26 cellular contexts compared by ENCODE assay signal in genomic region chr3:146128939-146129338, GRCh38. TPM values are rescaled to one million over a fixed set of nuclear protein-coding genes. Genes with fewer than 3 reads are reported as not detected.
"Had no signal": no experiment of that assay in that cellular context is flagged by ENCODE, and none has a peak within 500 bp of the region (broad histone marks: within the 10 kb centered on the region; RNA-seq: fewer than 3 reads in every experiment).

No MANE protein-coding gene starts in this region.

- H3K27ac ChIP-seq: colonic mucosa, esophagus squamous epithelium, neural progenitor cell, thyroid gland, VCaP had no signal

- H3K4me2 ChIP-seq: neural progenitor cell had no signal

- H2AFZ ChIP-seq: neural progenitor cell had no signal

- H3K9me3 Mint-ChIP-seq: activated naive CD8-positive, alpha-beta T cell treated with anti-CD3 and anti-CD28 coated beads, Interleukin-2, amount 50 U/mL, for 24 hours; activated T-helper 1 cell treated with anti-CD3 and anti-CD28 coated beads, Interleukin-12 subunit alpha, Interleukin-12 subunit beta, Interleukin-2, Interleukin-4 antibody, amounts not matched to agents 30 ng/mL and 10 ng/mL and 1 ng/mL, durations not matched to agents 14 hours and 24 hours and 36 hours; neural progenitor cell had no signal

- H3K27ac Mint-ChIP-seq: activated CD8-positive, alpha-beta T cell treated with anti-CD3 and anti-CD28 coated beads, Interleukin-2, amount 10 ng/mL, durations not matched to agents 7 days and 5 days; activated naive CD8-positive, alpha-beta T cell treated with anti-CD3 and anti-CD28 coated beads, Interleukin-2, amount 50 U/mL, for 24 hours; activated T-helper 1 cell treated with anti-CD3 and anti-CD28 coated beads, Interleukin-12 subunit alpha, Interleukin-12 subunit beta, Interleukin-2, Interleukin-4 antibody, amounts not matched to agents 30 ng/mL and 10 ng/mL and 1 ng/mL, durations not matched to agents 14 hours and 24 hours and 36 hours; naive thymus-derived CD4-positive, alpha-beta T cell; neural progenitor cell; progenitor cell of endocrine pancreas had no signal

- H3K27me3 ChIP-seq: colonic mucosa, esophagus squamous epithelium, gastroesophageal sphincter, neural progenitor cell, thyroid gland had no signal

- H3K4me1 Mint-ChIP-seq: activated naive CD8-positive, alpha-beta T cell treated with anti-CD3 and anti-CD28 coated beads, Interleukin-2, amount 50 U/mL, for 24 hours; naive thymus-derived CD4-positive, alpha-beta T cell; neural progenitor cell had no signal

- H3K4me3 Mint-ChIP-seq: activated CD8-positive, alpha-beta T cell treated with anti-CD3 and anti-CD28 coated beads, Interleukin-2, amount 10 ng/mL, durations not matched to agents 7 days and 5 days; activated naive CD8-positive, alpha-beta T cell treated with anti-CD3 and anti-CD28 coated beads, Interleukin-2, amount 50 U/mL, for 24 hours; activated T-helper 1 cell treated with anti-CD3 and anti-CD28 coated beads, Interleukin-12 subunit alpha, Interleukin-12 subunit beta, Interleukin-2, Interleukin-4 antibody, amounts not matched to agents 30 ng/mL and 10 ng/mL and 1 ng/mL, durations not matched to agents 14 hours and 24 hours and 36 hours; brain; naive thymus-derived CD4-positive, alpha-beta T cell; neural progenitor cell had no signal

- H3K4me1 ChIP-seq: colonic mucosa, neural progenitor cell had no signal

- ATAC-seq: activated CD8-positive, alpha-beta T cell treated with anti-CD3 and anti-CD28 coated beads, Interleukin-2, amount 10 ng/mL, durations not matched to agents 7 days and 5 days; activated naive CD8-positive, alpha-beta T cell treated with anti-CD3 and anti-CD28 coated beads, Interleukin-2, amount 50 U/mL, for 24 hours; gastroesophageal sphincter; naive thymus-derived CD4-positive, alpha-beta T cell; stimulated activated naive CD8-positive, alpha-beta T cell treated with anti-CD3 and anti-CD28 coated beads, Interleukin-15, Interleukin-2, amounts not matched to agents 100 U/mL and 50 U/mL, for 24 hours had no signal

- DNase-seq: activated CD4-positive, alpha-beta T cell treated with anti-CD3 and anti-CD28 coated beads, Interleukin-2, amount 50 U/mL, for 1 hour; activated CD4-positive, CD25-positive, alpha-beta regulatory T cell treated with anti-CD3 and anti-CD28 coated beads, Interleukin-2, amount 50 U/mL, for 72 hours; activated CD8-positive, alpha-beta T cell treated with anti-CD3 and anti-CD28 coated beads, Interleukin-2, amount 10 ng/mL, durations not matched to agents 7 days and 5 days; activated gamma-delta T cell; activated naive CD4-positive, alpha-beta T cell treated with anti-CD3 and anti-CD28 coated beads, Interleukin-2, amount 50 U/mL, for 16 hours; activated naive CD8-positive, alpha-beta T cell treated with anti-CD3 and anti-CD28 coated beads, Interleukin-2, amount 50 U/mL, for 24 hours; aorta; central memory CD4-positive, alpha-beta T cell; colonic mucosa; esophagus squamous epithelium; head of caudate nucleus; islet precursor cell; naive thymus-derived CD4-positive, alpha-beta T cell; retina; stimulated activated CD4-positive, alpha-beta T cell treated with anti-CD3 and anti-CD28 coated beads, Interleukin-12 subunit alpha, Interleukin-12 subunit beta, amount 100 ng/mL, for 4 hours; stimulated activated CD4-positive, alpha-beta T cell treated with anti-CD3 and anti-CD28 coated beads, Interleukin-4, amount 100 ng/mL, for 4 hours; stimulated activated naive CD8-positive, alpha-beta T cell treated with anti-CD3 and anti-CD28 coated beads, Interleukin-15, Interleukin-2, amounts not matched to agents 100 U/mL and 50 U/mL, for 24 hours; substantia nigra; thyroid gland had no signal

- H3K36me3 ChIP-seq: colonic mucosa, esophagus squamous epithelium, gastroesophageal sphincter, neural progenitor cell, thyroid gland had no signal

- H3K4me3 ChIP-seq: colonic mucosa, esophagus squamous epithelium, gastroesophageal sphincter, lung, neural progenitor cell, thyroid gland had no signal

- H3K27me3 Mint-ChIP-seq: activated naive CD8-positive, alpha-beta T cell treated with anti-CD3 and anti-CD28 coated beads, Interleukin-2, amount 50 U/mL, for 24 hours; brain; naive thymus-derived CD4-positive, alpha-beta T cell; progenitor cell of endocrine pancreas had no signal

- H3K36me3 Mint-ChIP-seq: naive thymus-derived CD4-positive, alpha-beta T cell; neural progenitor cell had no signal

- H3K9ac ChIP-seq: neural progenitor cell had no signal

- H3K9me3 ChIP-seq: colonic mucosa, esophagus squamous epithelium, gastroesophageal sphincter, thyroid gland had no signal

RNA-seq across cellular contexts. Expression of gene PLOD2, which starts 32.0 kb away (rescaled TPM):
- polyA plus RNA-seq: naive thymus-derived CD4-positive, alpha-beta T cell had no signal
